10 cellular contexts compared by ENCODE assay signal in the genomic region with DNA sequence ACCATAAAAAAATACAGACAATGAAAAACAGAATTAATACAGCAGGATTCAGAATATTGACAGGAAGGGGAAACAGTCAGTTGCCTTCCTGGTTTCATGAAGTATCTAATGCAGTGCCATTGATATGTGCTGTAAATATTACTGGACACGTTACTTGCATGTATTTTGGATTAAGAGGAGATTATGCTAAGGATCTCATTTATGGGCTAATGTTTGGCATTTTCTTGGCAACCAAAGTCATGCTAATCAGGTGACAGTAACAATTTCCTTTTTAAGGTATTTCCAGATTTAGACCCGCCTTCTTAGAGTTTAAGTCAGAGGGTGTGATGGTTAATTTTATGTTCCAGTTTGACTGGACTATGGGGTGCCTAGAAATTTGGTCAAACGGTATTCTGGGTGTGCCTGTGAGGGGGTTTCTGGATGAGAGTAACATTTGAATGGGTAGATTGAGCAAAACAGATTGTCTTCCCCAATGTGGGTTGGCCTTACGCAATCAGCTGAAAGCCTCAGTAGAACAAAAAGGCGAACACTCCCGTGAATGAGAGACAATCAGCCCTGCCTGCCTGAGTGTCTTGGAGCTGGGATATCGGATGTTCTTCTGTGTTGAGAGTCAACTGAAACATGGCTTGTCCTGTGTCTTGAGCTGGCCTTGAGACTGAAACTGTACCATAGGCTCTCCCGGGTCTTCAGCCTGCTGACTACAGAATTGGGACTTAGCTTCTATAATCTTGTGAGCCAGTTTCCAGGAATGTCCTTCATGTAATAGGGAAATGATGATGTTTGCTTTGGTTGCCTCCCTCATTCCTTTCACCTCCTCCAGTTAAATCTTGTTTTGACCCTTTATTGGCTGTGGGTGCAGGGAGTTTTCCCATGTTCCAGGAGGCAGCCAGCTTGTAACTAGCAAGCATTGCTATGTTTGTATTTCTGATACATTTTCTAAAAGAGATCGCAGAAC. TPM values are rescaled to one million over a fixed set of nuclear protein-coding genes. Genes with fewer than 3 reads are reported as not detected.
DNase-seq lines count a peak whose midpoint lies in the region; ATAC-seq, FAIRE-seq and TF ChIP-seq lines count a peak whose summit lies in the region.
"Had no signal": no experiment of that assay in that cellular context is flagged by ENCODE, and none has a peak within 500 bp of the region (broad histone marks: within the 10 kb centered on the region; RNA-seq: fewer than 3 reads in every experiment).

No MANE protein-coding gene starts in this region.

- H2AFZ ChIP-seq in neuronal stem cell (ENCODE audit: low read length) = no peak overlapping the region

- peaks cover 20 to 21% of the 10 kb centered on the region in 2 donors for H3K4me1 ChIP-seq in kidney (ENCODE audit: control insufficient read depth in 1 of 2, insufficient read depth in 1 of 2, low read depth in 1 of 2, low read length in 2 of 2)
- peaks cover 0 to 91% (median 63%) of the 10 kb centered on the region in 4 donors for H3K4me1 ChIP-seq in tibial artery
- peaks cover 0 to 2% of the 10 kb centered on the region in 2 donors for H3K4me1 ChIP-seq in neuronal stem cell (ENCODE audit: control insufficient read depth in 2 of 2, insufficient read depth in 1 of 2, low read depth in 1 of 2, low read length in 2 of 2)

- no peaks in the 10 kb centered on the region for H3K27me3 Mint-ChIP-seq in activated naive CD4-positive, alpha-beta T cell treated with anti-CD3 and anti-CD28 coated beads, Interleukin-2, amount 50 U/mL, for 24 hours
- H3K27me3 Mint-ChIP-seq in activated T-helper 2 cell treated with anti-CD3 and anti-CD28 coated beads, Interferon-gamma antibody, Interleukin-2, Interleukin-4, amounts not matched to agents 10 μg/mL and 5 μg/mL and 100 μg/mL, durations not matched to agents 14 hours and 24 hours and 36 hours (ENCODE audit: low read depth) = no peaks in the 10 kb centered on the region

- no CpG with 5 or more reads among the region's 9 CpGs for WGBS in neuronal stem cell (ENCODE audit: extremely low coverage in 2 of 2, insufficient read length in 2 of 2, insufficient replicate concordance in 1 of 2), 2 donors

- H3K4me1 Mint-ChIP-seq in activated naive CD4-positive, alpha-beta T cell treated with anti-CD3 and anti-CD28 coated beads, Interleukin-2, amount 50 U/mL, for 24 hours = peaks cover 77% of the 10 kb centered on the region
- H3K4me1 Mint-ChIP-seq in activated T-helper 2 cell treated with anti-CD3 and anti-CD28 coated beads, Interferon-gamma antibody, Interleukin-2, Interleukin-4, amounts not matched to agents 10 μg/mL and 5 μg/mL and 100 μg/mL, durations not matched to agents 14 hours and 24 hours and 36 hours (ENCODE audit: low read depth) = peaks cover 71% of the 10 kb centered on the region

- no peak overlapping the region for H4K91ac ChIP-seq in neuronal stem cell (ENCODE audit: low read depth, low read length, poor library complexity)

- H3K4me3 Mint-ChIP-seq in activated naive CD4-positive, alpha-beta T cell treated with anti-CD3 and anti-CD28 coated beads, Interleukin-2, amount 50 U/mL, for 24 hours = peak overlapping the region; percentile 23
- peak overlapping the region; percentile 35 for H3K4me3 Mint-ChIP-seq in activated T-helper 2 cell treated with anti-CD3 and anti-CD28 coated beads, Interferon-gamma antibody, Interleukin-2, Interleukin-4, amounts not matched to agents 10 μg/mL and 5 μg/mL and 100 μg/mL, durations not matched to agents 14 hours and 24 hours and 36 hours (ENCODE audit: low read depth)

- H3K9me3 Mint-ChIP-seq in activated naive CD4-positive, alpha-beta T cell treated with anti-CD3 and anti-CD28 coated beads, Interleukin-2, amount 50 U/mL, for 24 hours = no peaks in the 10 kb centered on the region
- peaks cover 2% of the 10 kb centered on the region for H3K9me3 Mint-ChIP-seq in activated T-helper 2 cell treated with anti-CD3 and anti-CD28 coated beads, Interferon-gamma antibody, Interleukin-2, Interleukin-4, amounts not matched to agents 10 μg/mL and 5 μg/mL and 100 μg/mL, durations not matched to agents 14 hours and 24 hours and 36 hours

- no peak overlapping the region for H3K4ac ChIP-seq in neuronal stem cell (ENCODE audit: low read length)

- peak overlapping the region; percentile 24 to 32 for H3K27ac ChIP-seq in kidney (ENCODE audit: low read depth in 2 of 2, low read length in 2 of 2)
- H3K27ac ChIP-seq in tibial artery = peak overlapping the region; percentile 33 to 43
- H3K27ac ChIP-seq in neuronal stem cell (replicated peaks; ENCODE audit: low read length) = no peak overlapping the region
- H3K27ac ChIP-seq: KMS-11 had no signal

- intact Hi-C loops in activated T-helper 2 cell treated with anti-CD3 and anti-CD28 coated beads, Interferon-gamma antibody, Interleukin-2, Interleukin-4, amounts not matched to agents 10 μg/mL and 5 μg/mL and 100 μg/mL, durations not matched to agents 14 hours and 24 hours and 36 hours (cut with micrococcal nuclease) = loop anchor here (1.0 kb wide), 1 partner anchor 8 kb away; no protein-coding TSS in a partner anchor
- intact Hi-C loops in kidney (cut with DNase I) = no loop called here
- intact Hi-C loops in tibial artery (cut with DNase I; ENCODE audit: low total_unique reads) = loop anchor here (10.0 kb wide), 1 partner anchor 481 kb away; no protein-coding TSS in a partner anchor

- peaks cover 11% of the 10 kb centered on the region for H3K36me3 Mint-ChIP-seq in activated naive CD4-positive, alpha-beta T cell treated with anti-CD3 and anti-CD28 coated beads, Interleukin-2, amount 50 U/mL, for 24 hours
- peaks cover 52% of the 10 kb centered on the region for H3K36me3 Mint-ChIP-seq in activated T-helper 2 cell treated with anti-CD3 and anti-CD28 coated beads, Interferon-gamma antibody, Interleukin-2, Interleukin-4, amounts not matched to agents 10 μg/mL and 5 μg/mL and 100 μg/mL, durations not matched to agents 14 hours and 24 hours and 36 hours (ENCODE audit: low read depth)

- no peak overlapping the region for H3K18ac ChIP-seq in neuronal stem cell (ENCODE audit: low read length)

- no peak overlapping the region for H2BK5ac ChIP-seq in neuronal stem cell (ENCODE audit: low read length)

- no peak overlapping the region for H2BK12ac ChIP-seq in neuronal stem cell (ENCODE audit: low read length)

- H3K23ac ChIP-seq in neuronal stem cell (ENCODE audit: low read depth, low read length, poor library complexity) = no peak overlapping the region

- no peak for TF ChIP-seq CTCF in kidney (IDR thresholded peaks at IDR 0.05; ENCODE audit: borderline replicate concordance, extremely low read depth, insufficient read depth)
- TF ChIP-seq CTCF in tibial artery (IDR thresholded peaks at IDR 0.05) = no peak

- H3K4me2 ChIP-seq in neuronal stem cell (ENCODE audit: insufficient read depth, low read length, poor library complexity, severe bottlenecking) = no peak overlapping the region
- H3K4me2 ChIP-seq: KMS-11 had no signal

- H3K9me3 ChIP-seq in kidney (ENCODE audit: control insufficient read depth in 1 of 2, low read length in 2 of 2) (no peaks in the 10 kb centered on the region), tibial artery (no peaks in the 10 kb centered on the region), neuronal stem cell (replicated peaks in 1 of 2; ENCODE audit: control insufficient read depth in 2 of 2, insufficient read depth in 1 of 2, low read depth in 1 of 2, low read length in 2 of 2) (no peaks in the 10 kb centered on the region)

- no peak overlapping the region for H2AK5ac ChIP-seq in neuronal stem cell (ENCODE audit: low read depth, low read length)

- DNase-seq in activated naive CD4-positive, alpha-beta T cell (lab: John Stamatoyannopoulos, UW) = no peak
- no peak for DNase-seq in activated T-helper 2 cell treated with anti-CD3 and anti-CD28 coated beads, Interferon-gamma antibody, Interleukin-2, Interleukin-4, amounts not matched to agents 10 μg/mL and 5 μg/mL and 100 μg/mL, durations not matched to agents 14 hours and 24 hours and 36 hours (ENCODE audit: low spot score)
- no peak for DNase-seq in kidney
- no peak for DNase-seq in tibial artery
- no peak for DNase-seq in neuronal stem cell (ENCODE audit: low spot score)
- DNase-seq: stimulated activated CD4-positive, alpha-beta T cell treated with anti-CD3 and anti-CD28 coated beads, Interleukin-4, amount 100 ng/mL, for 24 hours had no signal

- H3K79me1 ChIP-seq in neuronal stem cell (ENCODE audit: low read depth, low read length) = no peaks in the 10 kb centered on the region

- no peaks in the 10 kb centered on the region for H3K36me3 ChIP-seq in kidney (ENCODE audit: control insufficient read depth in 1 of 2, insufficient read depth in 2 of 2, low read length in 2 of 2)
- H3K36me3 ChIP-seq in tibial artery = no peaks in the 10 kb centered on the region
- no peaks in the 10 kb centered on the region for H3K36me3 ChIP-seq in neuronal stem cell (replicated peaks in 1 of 2; ENCODE audit: control insufficient read depth in 2 of 2, insufficient read depth in 2 of 2, low read length in 2 of 2)

- no peak overlapping the region for H2BK120ac ChIP-seq in neuronal stem cell (ENCODE audit: low read depth, low read length)

- no peak overlapping the region for H3K4me3 ChIP-seq in kidney (ENCODE audit: low read length in 2 of 2)
- no peak overlapping the region for H3K4me3 ChIP-seq in tibial artery
- H3K4me3 ChIP-seq in neuronal stem cell (ENCODE audit: low read length in 2 of 2) = no peak overlapping the region

- no peak overlapping the region for H3K14ac ChIP-seq in neuronal stem cell (ENCODE audit: low read length)

- no peak for FAIRE-seq in kidney (lab: Jason Lieb, UNC)

- H3K9ac ChIP-seq in kidney (ENCODE audit: low read length in 2 of 2) (no peak overlapping the region), neuronal stem cell (ENCODE audit: low read depth, low read length, poor library complexity) (no peak overlapping the region)
- H3K9ac ChIP-seq: KMS-11 had no signal

- H4K8ac ChIP-seq in neuronal stem cell (ENCODE audit: low read depth, low read length) = no peak overlapping the region

- no peak overlapping the region for H3K27ac Mint-ChIP-seq in activated naive CD4-positive, alpha-beta T cell treated with anti-CD3 and anti-CD28 coated beads, Interleukin-2, amount 50 U/mL, for 24 hours
- H3K27ac Mint-ChIP-seq in activated T-helper 2 cell treated with anti-CD3 and anti-CD28 coated beads, Interferon-gamma antibody, Interleukin-2, Interleukin-4, amounts not matched to agents 10 μg/mL and 5 μg/mL and 100 μg/mL, durations not matched to agents 14 hours and 24 hours and 36 hours = peak overlapping the region; percentile 56

- no peak overlapping the region for H2BK15ac ChIP-seq in neuronal stem cell (ENCODE audit: low read length)

- no peaks in the 10 kb centered on the region for H3K27me3 ChIP-seq in tibial artery
- peaks cover 0 to 5% (median 0%) of the 10 kb centered on the region in 3 experiments for H3K27me3 ChIP-seq in neuronal stem cell (ENCODE audit: control insufficient read depth in 3 of 3, insufficient read depth in 3 of 3, low read depth in 1 of 3, low read length in 3 of 3)

- ATAC-seq in HG03469 (IDR thresholded peaks at IDR 0.05; ENCODE audit: unreplicated experiment) (no peak), HG03342 (IDR thresholded peaks at IDR 0.05; ENCODE audit: unreplicated experiment) (no peak)

RNA-seq across cellular contexts. Expression of gene SQOR, which starts 10.5 kb away (rescaled TPM):
- total RNA-seq in activated T-helper 2 cell treated with anti-CD3 and anti-CD28 coated beads, Interferon-gamma antibody, Interleukin-2, Interleukin-4, amounts not matched to agents 10 μg/mL and 5 μg/mL and 100 μg/mL, durations not matched to agents 14 hours and 24 hours and 36 hours = 111 and 115 TPM in 2 replicates
- 67.5 TPM for total RNA-seq in kidney
- polyA plus RNA-seq in kidney (ENCODE audit: insufficient read depth, low read depth, low replicate concordance) = 43.4 TPM
- polyA plus RNA-seq in neuronal stem cell (2013, experiment 1 of 2) = 0.47 TPM
- 0.48 TPM for polyA plus RNA-seq in neuronal stem cell (2013, experiment 2 of 2)

RNA-seq across cellular contexts. Expression of gene BLOC1S6, which starts 58.1 kb away (rescaled TPM):
- total RNA-seq in activated T-helper 2 cell treated with anti-CD3 and anti-CD28 coated beads, Interferon-gamma antibody, Interleukin-2, Interleukin-4, amounts not matched to agents 10 μg/mL and 5 μg/mL and 100 μg/mL, durations not matched to agents 14 hours and 24 hours and 36 hours = 49.7 and 50.2 TPM in 2 replicates
- 35.0 TPM for total RNA-seq in kidney
- polyA plus RNA-seq in kidney (ENCODE audit: insufficient read depth, low read depth, low replicate concordance) = 14.8 TPM
- 32.4 TPM for polyA plus RNA-seq in neuronal stem cell (2013, experiment 1 of 2)
- polyA plus RNA-seq in neuronal stem cell (2013, experiment 2 of 2) = 32.6 TPM
